ENCODE assay signal across 1 cellular context in the genomic region with DNA sequence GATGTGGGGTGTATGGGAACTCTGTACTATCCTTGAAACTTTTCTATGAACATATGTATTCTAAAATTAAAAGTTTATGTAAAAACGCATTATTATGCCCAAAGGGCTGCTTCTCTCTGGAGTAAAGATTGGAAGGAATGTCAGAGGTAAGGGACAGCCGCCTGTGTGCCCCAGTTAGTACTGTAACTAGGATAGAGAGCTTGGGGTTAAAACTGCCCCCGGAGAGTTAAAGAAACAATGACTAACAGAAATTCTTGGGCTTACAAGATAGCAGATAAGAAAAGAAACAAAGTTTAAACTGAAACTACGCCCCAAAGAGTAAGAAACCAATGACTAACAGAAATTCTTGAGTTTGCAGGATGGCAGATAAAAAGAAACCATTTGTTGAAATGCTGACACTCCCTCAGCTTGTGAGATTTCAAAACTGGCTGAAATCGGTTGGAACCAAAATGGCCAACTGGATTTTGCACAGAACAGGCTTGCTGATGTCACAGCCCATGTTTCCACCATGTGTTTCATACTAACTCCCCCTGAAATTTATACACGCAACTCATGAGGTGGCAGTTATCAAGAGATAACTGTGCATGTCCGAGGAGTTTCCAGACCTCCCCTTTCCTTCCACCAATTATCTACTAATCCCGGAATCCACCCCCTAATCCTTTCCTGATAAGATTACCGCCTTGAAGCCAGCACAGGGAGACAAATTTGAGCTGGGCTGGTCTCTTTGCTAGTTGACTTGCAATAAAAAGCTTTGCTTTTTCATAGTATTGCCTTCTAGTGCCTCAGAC.
TF ChIP-seq lines count a peak whose summit lies in the region.

No MANE protein-coding gene starts in this region.

TF ChIP-seq in HepG2, 621 proteins besides CTCF, POLR2A, EP300 and RAD21 (continued from another document):
- TF ChIP-seq ZNF367 (CRISPR knock-in tag; IDR thresholded peaks at IDR 0.05; ENCODE audit: borderline replicate concordance): no peak
- no peak for TF ChIP-seq ATF3 (CRISPR knock-in tag; IDR thresholded peaks at IDR 0.05)
- TF ChIP-seq YY1 (IDR thresholded peaks at IDR 0.05; ENCODE audit: insufficient read depth, insufficient replicate concordance, low read depth, low read length): peak; percentile 45
- 0 out of 2 replicates have a peak, but pooled peaks have one; percentile 3 for TF ChIP-seq CEBPG (CRISPR knock-in tag; IDR thresholded peaks at IDR 0.05)
- TF ChIP-seq, protein P1, sequence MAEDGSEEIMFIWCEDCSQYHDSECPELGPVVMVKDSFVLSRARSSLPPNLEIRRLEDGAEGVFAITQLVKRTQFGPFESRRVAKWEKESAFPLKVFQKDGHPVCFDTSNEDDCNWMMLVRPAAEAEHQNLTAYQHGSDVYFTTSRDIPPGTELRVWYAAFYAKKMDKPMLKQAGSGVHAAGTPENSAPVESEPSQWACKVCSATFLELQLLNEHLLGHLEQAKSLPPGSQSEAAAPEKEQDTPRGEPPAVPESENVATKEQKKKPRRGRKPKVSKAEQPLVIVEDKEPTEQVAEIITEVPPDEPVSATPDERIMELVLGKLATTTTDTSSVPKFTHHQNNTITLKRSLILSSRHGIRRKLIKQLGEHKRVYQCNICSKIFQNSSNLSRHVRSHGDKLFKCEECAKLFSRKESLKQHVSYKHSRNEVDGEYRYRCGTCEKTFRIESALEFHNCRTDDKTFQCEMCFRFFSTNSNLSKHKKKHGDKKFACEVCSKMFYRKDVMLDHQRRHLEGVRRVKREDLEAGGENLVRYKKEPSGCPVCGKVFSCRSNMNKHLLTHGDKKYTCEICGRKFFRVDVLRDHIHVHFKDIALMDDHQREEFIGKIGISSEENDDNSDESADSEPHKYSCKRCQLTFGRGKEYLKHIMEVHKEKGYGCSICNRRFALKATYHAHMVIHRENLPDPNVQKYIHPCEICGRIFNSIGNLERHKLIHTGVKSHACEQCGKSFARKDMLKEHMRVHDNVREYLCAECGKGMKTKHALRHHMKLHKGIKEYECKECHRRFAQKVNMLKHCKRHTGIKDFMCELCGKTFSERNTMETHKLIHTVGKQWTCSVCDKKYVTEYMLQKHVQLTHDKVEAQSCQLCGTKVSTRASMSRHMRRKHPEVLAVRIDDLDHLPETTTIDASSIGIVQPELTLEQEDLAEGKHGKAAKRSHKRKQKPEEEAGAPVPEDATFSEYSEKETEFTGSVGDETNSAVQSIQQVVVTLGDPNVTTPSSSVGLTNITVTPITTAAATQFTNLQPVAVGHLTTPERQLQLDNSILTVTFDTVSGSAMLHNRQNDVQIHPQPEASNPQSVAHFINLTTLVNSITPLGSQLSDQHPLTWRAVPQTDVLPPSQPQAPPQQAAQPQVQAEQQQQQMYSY (CRISPR knock-in tag; IDR thresholded peaks at IDR 0.05): peak; percentile 54; the same call in 1 of the 2 replicates
- TF ChIP-seq HCFC1 (IDR thresholded peaks at IDR 0.05; ENCODE audit: low read depth, low read length): no peak
- TF ChIP-seq TEAD3 (CRISPR knock-in tag; optimal IDR thresholded peaks at IDR 0.05; ENCODE audit: borderline replicate concordance): peak; percentile 25
TF ChIP-seq in HepG2: peak in this region for 5.
